ENCODE assay signal across 26 cellular contexts in genomic region chr6:3510178-3510577, GRCh38.
"Had no signal": no experiment of that assay in that cellular context is flagged by ENCODE, and none has a peak within 500 bp of the region (broad histone marks: within the 10 kb centered on the region; RNA-seq: fewer than 3 reads in every experiment).

No MANE protein-coding gene starts in this region.

- DNase-seq: activated CD4-positive, alpha-beta T cell treated with anti-CD3 and anti-CD28 coated beads for 1 hour; activated CD4-positive, alpha-beta T cell treated with anti-CD3 and anti-CD28 coated beads, Interleukin-2, amount 50 U/mL, for 1 hour; activated CD8-positive, alpha-beta T cell treated with anti-CD3 and anti-CD28 coated beads for 36 hours; activated naive CD8-positive, alpha-beta T cell treated with anti-CD3 and anti-CD28 coated beads, Interleukin-2, amount 50 U/mL, for 24 hours; activated T-cell treated with anti-CD3 and anti-CD28 coated beads, Interleukin-2, amount 50 U/mL, for 48 hours; amygdala; central memory CD4-positive, alpha-beta T cell; endodermal cell; gastrocnemius medialis; glutamatergic neuron; left lung; mucosa of descending colon; retina; sigmoid colon; stimulated activated CD4-positive, alpha-beta T cell treated with anti-CD3 and anti-CD28 coated beads, Interleukin-1b, Interleukin-23, amount 100 ng/mL, for 48 hours; stimulated activated CD4-positive, alpha-beta T cell treated with anti-CD3 and anti-CD28 coated beads, Interleukin-4, amount 100 ng/mL, for 4 hours; stimulated activated CD8-positive, alpha-beta memory T cell treated with anti-CD3 and anti-CD28 coated beads, Interleukin-4, amount 100 ng/mL, for 48 hours; T-helper 17 cell; T1000; tibial artery had no signal

- H3K27me3 ChIP-seq: gastrocnemius medialis, left lung, sigmoid colon, suprapubic skin, tibial artery had no signal

- H3K4me2 ChIP-seq: smooth muscle cell had no signal

- H3K9me3 ChIP-seq: gastrocnemius medialis, left lung, mucosa of descending colon, neutrophil, sigmoid colon, suprapubic skin, tibial artery had no signal

- H3K4me3 ChIP-seq: gastrocnemius medialis, left lung, lung, mucosa of descending colon, sigmoid colon, smooth muscle cell, suprapubic skin, tibial artery had no signal

- H3K4me1 ChIP-seq: left lung, sigmoid colon had no signal

- H3K36me3 ChIP-seq: gastrocnemius medialis, left lung, neutrophil, sigmoid colon, suprapubic skin, tibial artery had no signal

- ATAC-seq: activated CD8-positive, alpha-beta T cell treated with anti-CD3 and anti-CD28 coated beads for 36 hours; activated naive CD8-positive, alpha-beta T cell treated with anti-CD3 and anti-CD28 coated beads, Interleukin-2, amount 50 U/mL, for 24 hours; gastrocnemius medialis; left lung; mucosa of descending colon; stimulated activated memory B cell treated with anti-CD40 and anti-IgM and Interleukin-4, amounts not matched to agents 10 μg/mL and 1 μg/mL and 100 μg/mL, for 72 hours; T-helper 17 cell; WTC11 had no signal

- H3K27ac ChIP-seq: gastrocnemius medialis, left lung, neutrophil, sigmoid colon, suprapubic skin, tibial artery had no signal
